In genomic region chr2:128371248-128371630, GRCh38 we compare ENCODE assay signal across 1 cellular context.
TF ChIP-seq lines count a peak whose summit lies in the region.

No MANE protein-coding gene starts in this region.

TF ChIP-seq in H1, 55 proteins besides CTCF, POLR2A, EP300 and RAD21 (continued from another document):
- TF ChIP-seq MAX (IDR thresholded peaks at IDR 0.05) (no peak), SP4 (IDR thresholded peaks at IDR 0.05; ENCODE audit: low read length) (no peak), TCF12 (IDR thresholded peaks at IDR 0.05; ENCODE audit: low read depth, low read length) (no peak), RBBP5 (IDR thresholded peaks at IDR 0.05; ENCODE audit: borderline replicate concordance, low read depth, low read length) (no peak), RNF2 (IDR thresholded peaks at IDR 0.05; ENCODE audit: borderline replicate concordance, low read depth, low read length, missing control alignments, poor library complexity, severe bottlenecking) (no peak)
